Comparison of ENCODE assay signal across 8 cellular contexts in the genomic region with DNA sequence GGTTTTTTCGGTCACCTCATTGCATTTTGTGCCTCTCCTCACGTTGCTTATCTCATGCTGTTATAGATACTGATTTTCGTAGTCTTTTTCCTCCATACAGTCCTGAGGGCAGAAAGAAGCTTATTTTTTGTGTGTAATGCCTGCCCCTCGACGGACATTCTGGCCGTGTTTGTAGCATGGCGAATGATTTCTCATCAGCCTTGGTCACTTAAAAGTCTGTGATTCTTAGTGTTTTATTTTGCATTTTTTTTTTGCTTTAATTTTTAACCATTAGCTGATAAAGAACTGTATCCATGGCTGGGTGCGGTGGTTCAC. TPM values are rescaled to one million over a fixed set of nuclear protein-coding genes. Genes with fewer than 3 reads are reported as not detected.
DNase-seq lines count a peak whose midpoint lies in the region; ATAC-seq and TF ChIP-seq lines count a peak whose summit lies in the region.

No MANE protein-coding gene starts in this region.

- H3K9ac ChIP-seq in mucosa of stomach (ENCODE audit: low read length): peak overlapping the region; percentile 58

- in situ Hi-C loops in GM13977 (cut with MboI; ENCODE audit: low pct_unique_long_range_greater_than_20kb, low sequenced_read_pairs, unreplicated experiment): no loop called here

- no peak for TF ChIP-seq CTCF in breast epithelium (IDR thresholded peaks at IDR 0.05)
- no peak for TF ChIP-seq CTCF in GM13977 (IDR thresholded peaks at IDR 0.05; ENCODE audit: extremely low read depth, insufficient read depth, missing control alignments)

- H3K4me3 ChIP-seq in breast epithelium: peak overlapping the region; percentile 59 to 87 (median 76)
- H3K4me3 ChIP-seq in mucosa of stomach (ENCODE audit: low read length): peak overlapping the region; percentile 36

- H3K36me3 ChIP-seq in breast epithelium (no peaks in the 10 kb centered on the region), mucosa of stomach (ENCODE audit: control insufficient read depth, insufficient read depth, low read length) (no peaks in the 10 kb centered on the region)

- H3K27ac ChIP-seq in breast epithelium: peak overlapping the region; percentile 58 to 79

- no peak for TF ChIP-seq POLR2A in breast epithelium (IDR thresholded peaks at IDR 0.05)

- intact Hi-C loops in breast epithelium (cut with DNase I; ENCODE audit: low total_unique reads): no loop called here

- no peaks in the 10 kb centered on the region for H3K9me3 ChIP-seq in breast epithelium
- no peaks in the 10 kb centered on the region for H3K9me3 ChIP-seq in mucosa of stomach (ENCODE audit: control insufficient read depth, low read length)

- DNase-seq in breast epithelium (ENCODE audit: low spot score in 2 of 2) (no peak), GM13977 (ENCODE audit: low spot score) (no peak), islet precursor cell (no peak)

- no peaks in the 10 kb centered on the region for H3K27me3 ChIP-seq in breast epithelium
- no peaks in the 10 kb centered on the region for H3K27me3 ChIP-seq in mucosa of stomach (ENCODE audit: control insufficient read depth, insufficient read depth, low read length)

- H3K4me1 ChIP-seq in breast epithelium: peaks cover 0 to 9% of the 10 kb centered on the region in 2 donors
- H3K4me1 ChIP-seq in mucosa of stomach (ENCODE audit: control insufficient read depth, insufficient read depth, low read length): peaks cover 10% of the 10 kb centered on the region

- ATAC-seq in GM19328 (IDR thresholded peaks at IDR 0.05; ENCODE audit: unreplicated experiment) (peak; percentile 4), HG03378 (IDR thresholded peaks at IDR 0.05; ENCODE audit: unreplicated experiment) (peak; percentile 17), HG03095 (IDR thresholded peaks at IDR 0.05; ENCODE audit: unreplicated experiment) (no peak), HG02678 (IDR thresholded peaks at IDR 0.05; ENCODE audit: unreplicated experiment) (no peak)

RNA-seq across cellular contexts. Expression of a gene that starts 0.5 kb away (rescaled TPM):
- 10 to 100 TPM; 14.9 to 26.2 (median 25.6) TPM for total RNA-seq in breast epithelium

RNA-seq across cellular contexts. Expression of a gene that starts 39.1 kb away (rescaled TPM):
- 10 to 100 TPM; 19.0 to 29.4 (median 27.2) TPM for total RNA-seq in breast epithelium

Comparison
In these comparisons a context has a peak if more than half of its experiments do, and no peak if none do; other contexts are left out.
1. ATAC-seq: peak in GM19328 (single experiment) and HG03378 (single experiment); none in HG03095 (single experiment) and HG02678 (single experiment).